ENCODE assay signal across 10 cellular contexts in genomic region chr10:101631821-101632475, GRCh38.
"Had no signal": no experiment of that assay in that cellular context is flagged by ENCODE, and none has a peak within 500 bp of the region (broad histone marks: within the 10 kb centered on the region; RNA-seq: fewer than 3 reads in every experiment).

No MANE protein-coding gene starts in this region.

- H3K36me3 ChIP-seq: breast epithelium, pancreas, transverse colon had no signal

- H3K4me3 Mint-ChIP-seq: activated naive CD4-positive, alpha-beta T cell treated with anti-CD3 and anti-CD28 coated beads, Interleukin-2, amount 50 U/mL, for 24 hours; neural crest cell had no signal

- H3K9me3 Mint-ChIP-seq: activated naive CD4-positive, alpha-beta T cell treated with anti-CD3 and anti-CD28 coated beads, Interleukin-2, amount 50 U/mL, for 24 hours; neural crest cell had no signal

- H3K4me1 ChIP-seq: breast epithelium, gastroesophageal sphincter, pancreas, SJSA1, transverse colon had no signal

- H3K27me3 Mint-ChIP-seq: activated naive CD4-positive, alpha-beta T cell treated with anti-CD3 and anti-CD28 coated beads, Interleukin-2, amount 50 U/mL, for 24 hours had no signal

- H3K9me3 ChIP-seq: breast epithelium, gastroesophageal sphincter, pancreas, SJSA1, transverse colon had no signal

- H3K27ac ChIP-seq: breast epithelium, gastroesophageal sphincter, hepatocyte, pancreas, SJSA1, transverse colon had no signal

- DNase-seq: aorta, pancreas, transverse colon had no signal

- H3K27me3 ChIP-seq: breast epithelium, gastroesophageal sphincter, hepatocyte, pancreas, SJSA1, transverse colon had no signal

- H3K4me3 ChIP-seq: breast epithelium, gastroesophageal sphincter, hepatocyte, pancreas, SJSA1, transverse colon had no signal

- ATAC-seq: activated CD4-positive, CD25-positive, alpha-beta regulatory T cell treated with anti-CD3 and anti-CD28 coated beads, Interleukin-2, amount 50 U/mL, for 24 hours; gastroesophageal sphincter; pancreas had no signal
